In genomic region chr4:53582194-53582593, GRCh38 we compare ENCODE assay signal across 1 cellular context.
TF ChIP-seq lines count a peak whose summit lies in the region.

No MANE protein-coding gene starts in this region.

TF ChIP-seq in HepG2, 621 proteins besides CTCF, POLR2A, EP300 and RAD21 (continued from another document and continues in another):
- TF ChIP-seq, protein P1, sequence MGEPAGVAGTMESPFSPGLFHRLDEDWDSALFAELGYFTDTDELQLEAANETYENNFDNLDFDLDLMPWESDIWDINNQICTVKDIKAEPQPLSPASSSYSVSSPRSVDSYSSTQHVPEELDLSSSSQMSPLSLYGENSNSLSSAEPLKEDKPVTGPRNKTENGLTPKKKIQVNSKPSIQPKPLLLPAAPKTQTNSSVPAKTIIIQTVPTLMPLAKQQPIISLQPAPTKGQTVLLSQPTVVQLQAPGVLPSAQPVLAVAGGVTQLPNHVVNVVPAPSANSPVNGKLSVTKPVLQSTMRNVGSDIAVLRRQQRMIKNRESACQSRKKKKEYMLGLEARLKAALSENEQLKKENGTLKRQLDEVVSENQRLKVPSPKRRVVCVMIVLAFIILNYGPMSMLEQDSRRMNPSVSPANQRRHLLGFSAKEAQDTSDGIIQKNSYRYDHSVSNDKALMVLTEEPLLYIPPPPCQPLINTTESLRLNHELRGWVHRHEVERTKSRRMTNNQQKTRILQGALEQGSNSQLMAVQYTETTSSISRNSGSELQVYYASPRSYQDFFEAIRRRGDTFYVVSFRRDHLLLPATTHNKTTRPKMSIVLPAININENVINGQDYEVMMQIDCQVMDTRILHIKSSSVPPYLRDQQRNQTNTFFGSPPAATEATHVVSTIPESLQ (CRISPR knock-in tag; conservative IDR thresholded peaks at IDR 0.05): no peak
- TF ChIP-seq POLR2AphosphoS5 (IDR thresholded peaks at IDR 0.05; ENCODE audit: low read depth, low read length) (no peak), ZBTB10 (CRISPR knock-in tag; IDR thresholded peaks at IDR 0.05; ENCODE audit: borderline replicate concordance) (no peak), ZBTB43 (CRISPR knock-in tag; conservative IDR thresholded peaks at IDR 0.05) (no peak), ZNF710 (CRISPR knock-in tag; IDR thresholded peaks at IDR 0.05; ENCODE audit: borderline replicate concordance) (peak; percentile 47; the same call in 1 of the 2 replicates), GLMP (CRISPR knock-in tag; IDR thresholded peaks at IDR 0.05; ENCODE audit: borderline replicate concordance) (no peak), ZNF543 (CRISPR knock-in tag; IDR thresholded peaks at IDR 0.05) (no peak), NKX3-1 (CRISPR knock-in tag; IDR thresholded peaks at IDR 0.05) (no peak), ZNF530 (CRISPR knock-in tag; IDR thresholded peaks at IDR 0.05; ENCODE audit: low read depth) (no peak), USF2 (IDR thresholded peaks at IDR 0.05; ENCODE audit: low read depth, low read length) (no peak), USF2 (CRISPR knock-in tag; IDR thresholded peaks at IDR 0.05; ENCODE audit: borderline replicate concordance) (no peak), ZNF800 (CRISPR knock-in tag; IDR thresholded peaks at IDR 0.05) (no peak), SMAD3 (CRISPR knock-in tag; IDR thresholded peaks at IDR 0.05) (no peak), ZNF552 (CRISPR knock-in tag; IDR thresholded peaks at IDR 0.05; ENCODE audit: borderline replicate concordance) (no peak), PHB2 (IDR thresholded peaks at IDR 0.05; ENCODE audit: partially characterized antibody) (no peak), ZBTB8A (CRISPR knock-in tag; IDR thresholded peaks at IDR 0.05; ENCODE audit: borderline replicate concordance, low read depth) (no peak), MIXL1 (CRISPR knock-in tag; IDR thresholded peaks at IDR 0.05) (peak; percentile 39; the same call in 1 of the 2 replicates), MTA3 (CRISPR knock-in tag; IDR thresholded peaks at IDR 0.05) (no peak), RBM22 (optimal IDR thresholded peaks at IDR 0.05; ENCODE audit: low read length) (no peak), ZNF839 (CRISPR knock-in tag; IDR thresholded peaks at IDR 0.05; ENCODE audit: borderline replicate concordance) (no peak), ATF7 (IDR thresholded peaks at IDR 0.05) (no peak), ATF7 (CRISPR knock-in tag; IDR thresholded peaks at IDR 0.05) (no peak), NFYC (CRISPR knock-in tag; IDR thresholded peaks at IDR 0.05) (no peak), SIN3B (IDR thresholded peaks at IDR 0.05; ENCODE audit: low read length) (no peak), ZFP91 (CRISPR knock-in tag; IDR thresholded peaks at IDR 0.05; ENCODE audit: borderline replicate concordance) (no peak)
- TF ChIP-seq, protein P2, sequence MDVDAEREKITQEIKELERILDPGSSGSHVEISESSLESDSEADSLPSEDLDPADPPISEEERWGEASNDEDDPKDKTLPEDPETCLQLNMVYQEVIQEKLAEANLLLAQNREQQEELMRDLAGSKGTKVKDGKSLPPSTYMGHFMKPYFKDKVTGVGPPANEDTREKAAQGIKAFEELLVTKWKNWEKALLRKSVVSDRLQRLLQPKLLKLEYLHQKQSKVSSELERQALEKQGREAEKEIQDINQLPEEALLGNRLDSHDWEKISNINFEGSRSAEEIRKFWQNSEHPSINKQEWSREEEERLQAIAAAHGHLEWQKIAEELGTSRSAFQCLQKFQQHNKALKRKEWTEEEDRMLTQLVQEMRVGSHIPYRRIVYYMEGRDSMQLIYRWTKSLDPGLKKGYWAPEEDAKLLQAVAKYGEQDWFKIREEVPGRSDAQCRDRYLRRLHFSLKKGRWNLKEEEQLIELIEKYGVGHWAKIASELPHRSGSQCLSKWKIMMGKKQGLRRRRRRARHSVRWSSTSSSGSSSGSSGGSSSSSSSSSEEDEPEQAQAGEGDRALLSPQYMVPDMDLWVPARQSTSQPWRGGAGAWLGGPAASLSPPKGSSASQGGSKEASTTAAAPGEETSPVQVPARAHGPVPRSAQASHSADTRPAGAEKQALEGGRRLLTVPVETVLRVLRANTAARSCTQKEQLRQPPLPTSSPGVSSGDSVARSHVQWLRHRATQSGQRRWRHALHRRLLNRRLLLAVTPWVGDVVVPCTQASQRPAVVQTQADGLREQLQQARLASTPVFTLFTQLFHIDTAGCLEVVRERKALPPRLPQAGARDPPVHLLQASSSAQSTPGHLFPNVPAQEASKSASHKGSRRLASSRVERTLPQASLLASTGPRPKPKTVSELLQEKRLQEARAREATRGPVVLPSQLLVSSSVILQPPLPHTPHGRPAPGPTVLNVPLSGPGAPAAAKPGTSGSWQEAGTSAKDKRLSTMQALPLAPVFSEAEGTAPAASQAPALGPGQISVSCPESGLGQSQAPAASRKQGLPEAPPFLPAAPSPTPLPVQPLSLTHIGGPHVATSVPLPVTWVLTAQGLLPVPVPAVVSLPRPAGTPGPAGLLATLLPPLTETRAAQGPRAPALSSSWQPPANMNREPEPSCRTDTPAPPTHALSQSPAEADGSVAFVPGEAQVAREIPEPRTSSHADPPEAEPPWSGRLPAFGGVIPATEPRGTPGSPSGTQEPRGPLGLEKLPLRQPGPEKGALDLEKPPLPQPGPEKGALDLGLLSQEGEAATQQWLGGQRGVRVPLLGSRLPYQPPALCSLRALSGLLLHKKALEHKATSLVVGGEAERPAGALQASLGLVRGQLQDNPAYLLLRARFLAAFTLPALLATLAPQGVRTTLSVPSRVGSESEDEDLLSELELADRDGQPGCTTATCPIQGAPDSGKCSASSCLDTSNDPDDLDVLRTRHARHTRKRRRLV (CRISPR knock-in tag; IDR thresholded peaks at IDR 0.05): no peak
- TF ChIP-seq, protein P3, sequence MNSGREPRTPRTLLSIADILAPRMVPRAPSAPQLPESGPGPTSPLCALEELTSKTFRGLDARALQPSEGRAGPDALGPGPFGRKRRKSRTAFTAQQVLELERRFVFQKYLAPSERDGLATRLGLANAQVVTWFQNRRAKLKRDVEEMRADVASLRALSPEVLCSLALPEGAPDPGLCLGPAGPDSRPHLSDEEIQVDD (CRISPR knock-in tag; IDR thresholded peaks at IDR 0.05; ENCODE audit: borderline replicate concordance): no peak
- TF ChIP-seq, protein P4, sequence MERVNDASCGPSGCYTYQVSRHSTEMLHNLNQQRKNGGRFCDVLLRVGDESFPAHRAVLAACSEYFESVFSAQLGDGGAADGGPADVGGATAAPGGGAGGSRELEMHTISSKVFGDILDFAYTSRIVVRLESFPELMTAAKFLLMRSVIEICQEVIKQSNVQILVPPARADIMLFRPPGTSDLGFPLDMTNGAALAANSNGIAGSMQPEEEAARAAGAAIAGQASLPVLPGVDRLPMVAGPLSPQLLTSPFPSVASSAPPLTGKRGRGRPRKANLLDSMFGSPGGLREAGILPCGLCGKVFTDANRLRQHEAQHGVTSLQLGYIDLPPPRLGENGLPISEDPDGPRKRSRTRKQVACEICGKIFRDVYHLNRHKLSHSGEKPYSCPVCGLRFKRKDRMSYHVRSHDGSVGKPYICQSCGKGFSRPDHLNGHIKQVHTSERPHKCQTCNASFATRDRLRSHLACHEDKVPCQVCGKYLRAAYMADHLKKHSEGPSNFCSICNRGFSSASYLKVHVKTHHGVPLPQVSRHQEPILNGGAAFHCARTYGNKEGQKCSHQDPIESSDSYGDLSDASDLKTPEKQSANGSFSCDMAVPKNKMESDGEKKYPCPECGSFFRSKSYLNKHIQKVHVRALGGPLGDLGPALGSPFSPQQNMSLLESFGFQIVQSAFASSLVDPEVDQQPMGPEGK (CRISPR knock-in tag; IDR thresholded peaks at IDR 0.05): no peak
- TF ChIP-seq, protein P5, sequence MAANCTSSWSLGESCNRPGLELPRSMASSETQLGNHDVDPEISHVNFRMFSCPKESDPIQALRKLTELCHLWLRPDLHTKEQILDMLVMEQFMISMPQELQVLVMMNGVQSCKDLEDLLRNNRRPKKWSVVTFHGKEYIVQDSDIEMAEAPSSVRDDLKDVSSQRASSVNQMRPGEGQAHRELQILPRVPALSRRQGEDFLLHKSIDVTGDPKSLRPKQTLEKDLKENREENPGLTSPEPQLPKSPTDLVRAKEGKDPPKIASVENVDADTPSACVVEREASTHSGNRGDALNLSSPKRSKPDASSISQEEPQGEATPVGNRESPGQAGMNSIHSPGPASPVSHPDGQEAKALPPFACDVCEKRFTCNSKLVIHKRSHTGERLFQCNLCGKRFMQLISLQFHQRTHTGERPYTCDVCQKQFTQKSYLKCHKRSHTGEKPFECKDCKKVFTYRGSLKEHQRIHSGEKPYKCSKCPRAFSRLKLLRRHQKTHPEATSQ (CRISPR knock-in tag; IDR thresholded peaks at IDR 0.05; ENCODE audit: borderline replicate concordance): no peak
